In genomic region chr9:89314955-89315354, GRCh38 we compare ENCODE assay signal across 2 cellular contexts.
TF ChIP-seq lines count a peak whose summit lies in the region.

No MANE protein-coding gene starts in this region.

TF ChIP-seq in SK-N-SH, 30 proteins besides CTCF, POLR2A, EP300 and RAD21 (continued from another document):
- TF ChIP-seq PBX3 (IDR thresholded peaks at IDR 0.05) (no peak), IRF3 (IDR thresholded peaks at IDR 0.05; ENCODE audit: low read depth, low read length) (no peak), FOXJ3 (CRISPR knock-in tag; IDR thresholded peaks at IDR 0.05) (no peak), RCOR1 (IDR thresholded peaks at IDR 0.05; ENCODE audit: low read length) (no peak), POLR2AphosphoS5 (IDR thresholded peaks at IDR 0.05; ENCODE audit: low read depth, low read length) (no peak), SMC3 (IDR thresholded peaks at IDR 0.05; ENCODE audit: low read depth, low read length) (no peak), SIN3A (IDR thresholded peaks at IDR 0.05; ENCODE audit: borderline replicate concordance, low read depth, low read length) (no peak), USF2 (IDR thresholded peaks at IDR 0.05; ENCODE audit: borderline replicate concordance, low read depth, low read length) (no peak), JUND (IDR thresholded peaks at IDR 0.05) (no peak), MAX (IDR thresholded peaks at IDR 0.05; ENCODE audit: low read depth) (no peak), RFX5 (IDR thresholded peaks at IDR 0.05; ENCODE audit: low read length) (no peak)
TF ChIP-seq in SK-N-SH: peak in this region for 0.

TF ChIP-seq in SK-N-SH treated with all-trans-retinoic acid at 6 μM for 48 hours, 23 proteins besides CTCF, POLR2A, EP300 and RAD21 (continued from another document):
- TF ChIP-seq POU6F1 (CRISPR knock-in tag; IDR thresholded peaks at IDR 0.05; ENCODE audit: borderline replicate concordance, low read depth) (no peak), ARNTL (CRISPR knock-in tag; IDR thresholded peaks at IDR 0.05; ENCODE audit: borderline replicate concordance, low read depth) (no peak), ZC3H10 (CRISPR knock-in tag; IDR thresholded peaks at IDR 0.05) (no peak), OSR1 (CRISPR knock-in tag; IDR thresholded peaks at IDR 0.05) (no peak), SNAI2 (CRISPR knock-in tag; IDR thresholded peaks at IDR 0.05) (no peak), ZNF8 (CRISPR knock-in tag; IDR thresholded peaks at IDR 0.05) (no peak), BACH2 (CRISPR knock-in tag; IDR thresholded peaks at IDR 0.05; ENCODE audit: borderline replicate concordance) (no peak), TSHZ2 (CRISPR knock-in tag; IDR thresholded peaks at IDR 0.05) (no peak), ZNF565 (CRISPR knock-in tag; conservative IDR thresholded peaks at IDR 0.05; ENCODE audit: low read depth) (no peak), ESRRG (CRISPR knock-in tag; IDR thresholded peaks at IDR 0.05) (no peak), CSDC2 (CRISPR knock-in tag; IDR thresholded peaks at IDR 0.05) (no peak), TOX (CRISPR knock-in tag; IDR thresholded peaks at IDR 0.05; ENCODE audit: borderline replicate concordance) (no peak), PATZ1 (CRISPR knock-in tag; IDR thresholded peaks at IDR 0.05; ENCODE audit: borderline replicate concordance) (no peak), RARB (CRISPR knock-in tag; IDR thresholded peaks at IDR 0.05) (no peak), CREB5 (CRISPR knock-in tag; IDR thresholded peaks at IDR 0.05; ENCODE audit: low read depth) (no peak), ZNF70 (CRISPR knock-in tag; IDR thresholded peaks at IDR 0.05) (no peak)
